ENCODE assay signal across 7 cellular contexts in the genomic region with DNA sequence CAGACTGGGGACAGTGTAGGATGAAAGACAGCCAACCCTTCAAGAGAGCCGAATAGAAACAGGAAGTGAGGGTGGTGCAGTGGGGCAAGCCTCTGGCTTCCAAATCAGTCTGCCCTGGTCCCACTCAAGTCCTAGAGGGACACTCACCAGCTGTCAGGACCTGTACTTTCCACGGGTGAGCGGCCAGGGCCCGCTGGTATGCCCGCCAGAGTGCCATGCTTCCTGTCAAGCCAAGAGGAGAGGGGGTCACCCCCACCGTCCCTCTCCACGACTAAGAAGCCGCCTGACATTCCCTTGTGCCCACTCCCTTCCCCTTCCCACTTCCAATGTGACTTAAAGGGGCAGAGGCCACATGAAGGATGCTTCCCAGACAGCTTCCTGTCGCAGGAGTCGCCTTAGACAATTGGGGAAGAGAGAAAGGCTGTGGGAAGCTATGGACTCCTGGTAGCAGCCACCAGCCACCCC. TPM values are rescaled to one million over a fixed set of nuclear protein-coding genes. Genes with fewer than 3 reads are reported as not detected.
DNase-seq lines count a peak whose midpoint lies in the region; ATAC-seq, FAIRE-seq and TF ChIP-seq lines count a peak whose summit lies in the region.

No MANE protein-coding gene starts in this region.

- BruUV-seq in GM12878 (replicated peaks; lab: Mats Ljungman, UMichigan), result TSS peak; percentile 83

- in situ Hi-C loops in GM12878 (cut with MboI), result no loop called here

- H3K4me3 ChIP-seq in NB4 (ENCODE audit: low read depth, low read length) (peak overlapping the region; percentile 97), GM12878 (peak overlapping the region; percentile 99), suprapubic skin (peak overlapping the region; percentile 84)

- peak overlapping the region; percentile 95 for H3K4me2 ChIP-seq in GM12878 (ENCODE audit: control insufficient read depth, insufficient read depth)

- 0% methylated on average over 10 of the region's 10 CpGs for WGBS in GM12878 (ENCODE audit: insufficient coverage, insufficient replicate concordance, low lambda C conversion rate, missing lambda C conversion rate)
- WGBS in suprapubic skin, result 5% methylated on average over 8 of the region's 10 CpGs

- H2AFZ ChIP-seq in GM12878 (ENCODE audit: control insufficient read depth, low read depth, low read length), result peak overlapping the region; percentile 85

- H3K27ac ChIP-seq in GM12878 (ENCODE audit: control insufficient read depth, insufficient read depth) (peak overlapping the region; percentile 95), suprapubic skin (peak overlapping the region; percentile 90)

- ATAC-seq in GM19397 (IDR thresholded peaks at IDR 0.05; ENCODE audit: unreplicated experiment) (peak; percentile 24), GM12878 (peak; percentile 77), left colon (peak; percentile 16)

- H3K4me1 ChIP-seq in GM12878 (ENCODE audit: control insufficient read depth, insufficient read depth, low read length) (peaks cover 6% of the 10 kb centered on the region), suprapubic skin (peaks cover 18% of the 10 kb centered on the region)

- POLR2A ChIA-PET in GM12878 (lab: Charles Lee), result interaction anchor here (0.7 to 1.9 kb wide), 3 partner anchors 25 to 188 kb away, joined by 3 to 5 read pairs (median 5); partner anchors contain the start of gene PREB

- RAD21 ChIA-PET in GM12878 (lab: Charles Lee; ENCODE audit: unreplicated experiment), result interaction anchor here (1.5 to 1.9 kb wide), 2 partner anchors 19 to 47 kb away, joined by 5 to 6 read pairs; no protein-coding TSS in a partner anchor

- H3K79me2 ChIP-seq in GM12878 (ENCODE audit: control insufficient read depth, insufficient read depth, low read length), result peaks cover 27% of the 10 kb centered on the region

- no peak for TF ChIP-seq RAD21 in GM12878 (IDR thresholded peaks at IDR 0.05; ENCODE audit: insufficient read depth, low read depth, low read length)

- H3K27me3 ChIP-seq in GM12878 (replicated peaks in 1 of 2; ENCODE audit: control insufficient read depth in 2 of 2, insufficient read depth in 2 of 2, low read length in 1 of 2) (no peaks in the 10 kb centered on the region), suprapubic skin (no peaks in the 10 kb centered on the region)

- H4K20me1 ChIP-seq in GM12878 (ENCODE audit: control insufficient read depth, insufficient read depth), result no peaks in the 10 kb centered on the region

- DNase-seq in NB4 (ENCODE audit: low read depth), result peak; percentile 62
- no peak for DNase-seq in GM12878 (ENCODE audit: low read depth, low spot score)
- peak in 1 of 2 donors; percentile 28 for DNase-seq in left colon
- no peak for DNase-seq in suprapubic skin (ENCODE audit: low spot score in 2 of 2)
- no peak for DNase-seq in cerebellar nuclear complex (lab: John Stamatoyannopoulos, UW)
- no peak for DNase-seq in DMS114 treated with DMSO at 0.1 percent for 48 hours (lab: John Stamatoyannopoulos, UW; ENCODE audit: unreplicated experiment)

- peak overlapping the region; percentile 98 for H3K9ac ChIP-seq in GM12878 (ENCODE audit: control insufficient read depth, insufficient read depth, low read length)

- intact Hi-C loops in GM12878 (cut with micrococcal nuclease; ENCODE audit: unreplicated experiment), result loop anchor here (2.0 kb wide), 1 partner anchor 48 kb away; the partner anchor contains the start of genes EIF2B4 and SNX17
- intact Hi-C loops in left colon (cut with DNase I, micrococcal nuclease), result no loop called here

- H3K36me3 ChIP-seq in GM12878 (ENCODE audit: control insufficient read depth in 2 of 2, insufficient read depth in 2 of 2, low read length in 1 of 2) (peaks cover 2 to 7% of the 10 kb centered on the region in 2 experiments), suprapubic skin (peaks cover 16% of the 10 kb centered on the region)

- CTCF ChIA-PET in GM12878 (lab: Yijun Ruan, JAX), result interaction anchor here (1.0 to 5.7 kb wide), 6 partner anchors 20 to 361 kb away, joined by 4 to 49 read pairs (median 6); no protein-coding TSS in a partner anchor

- no peak for TF ChIP-seq POLR2A in NB4 (IDR thresholded peaks at IDR 0.05; ENCODE audit: extremely low read depth, insufficient read length)
- TF ChIP-seq POLR2A in GM12878 (IDR thresholded peaks at IDR 0.05; ENCODE audit: low read depth, low read length), result 0 out of 2 replicates have a peak, but pooled peaks have one; percentile 29
- no peak for TF ChIP-seq POLR2A in suprapubic skin (IDR thresholded peaks at IDR 0.05)

- H3K9me3 ChIP-seq in GM12878 (replicated peaks; ENCODE audit: control insufficient read depth, insufficient read depth, low read length) (no peaks in the 10 kb centered on the region), suprapubic skin (no peaks in the 10 kb centered on the region)

- TF ChIP-seq EP300 in GM12878 (IDR thresholded peaks at IDR 0.05; ENCODE audit: borderline replicate concordance in 1 of 2, control insufficient read depth in 1 of 2, low read depth in 2 of 2, low read length in 2 of 2), result no peak; a peak in 1 of 4 replicates
- no peak for TF ChIP-seq EP300 in suprapubic skin (IDR thresholded peaks at IDR 0.05)

- TF ChIP-seq CTCF in NB4 (IDR thresholded peaks at IDR 0.05; ENCODE audit: low read depth, low read length) (no peak), GM12878 (IDR thresholded peaks at IDR 0.05 in 2 of 3, conservative IDR thresholded peaks at IDR 0.05 in 1 of 3; ENCODE audit: control insufficient read depth in 2 of 3, extremely low read depth in 1 of 3, insufficient read depth in 1 of 3, low read depth in 3 of 3, low read length in 3 of 3) (no peak), suprapubic skin (IDR thresholded peaks at IDR 0.05) (no peak)

- SMC1A ChIA-PET in GM12878 (lab: Charles Lee; ENCODE audit: uncharacterized antibody, unreplicated experiment), result interaction anchor here (0.8 to 3.1 kb wide), 8 partner anchors 8 to 109 kb away, joined by 3 to 17 read pairs (median 4); partner anchors contain the start of genes EIF2B4 and GTF3C2

- peak; percentile 23 for FAIRE-seq in GM12878 (lab: Jason Lieb, UNC)

RNA-seq across cellular contexts. Expression of gene MPV17, which starts 0.6 kb away (rescaled TPM):
- total RNA-seq in GM12878 (2013; cell fraction: nucleolus; rRNA removed), result 247 and 260 TPM in 2 replicates
- total RNA-seq in GM12878 (2014; rRNA removed) (95.3 and 98.9 TPM in 2 replicates), GM12878 (2014; rRNA removed; fragmentation: Illumina TruSeq; extraction: Trizol) (73.0 and 75.3 TPM in 2 replicates), GM12878 (2021) (63.3 and 63.4 TPM in 2 replicates), left colon (10 to 100 TPM; 26.6 to 32.4 TPM), suprapubic skin (10 to 100 TPM; 51.8 to 87.5 (median 68.4) TPM)
- 77.6 TPM for polyA plus RNA-seq in GM12878 (2011; ENCODE audit: low read depth)
- polyA plus RNA-seq in GM12878 (2011; rRNA removed) (103 and 126 TPM in 2 replicates), GM12878 (2014; fragmentation: Illumina TruSeq; extraction: Trizol) (116 and 123 TPM in 2 replicates), GM12878 (2014; fragmentation: Nextera tagmentation; extraction: Ambion mirVana) (10 to 100 TPM; 67.6 to 69.8 TPM), GM12878 (2014; rRNA removed) (77.3 and 82.7 TPM in 2 replicates), GM12878 (2016; fragmentation: Nextera tagmentation; extraction: Ambion mirVana) (100 to 1,000 TPM; 116 to 143 TPM)
- 138 and 196 TPM in 2 replicates for polyA plus RNA-seq in GM12878 (2011; cell fraction: cytosol; rRNA removed)
- 165 and 207 TPM in 2 replicates for polyA plus RNA-seq in GM12878 (2011; cell fraction: nucleus; rRNA removed)
- polyA plus RNA-seq in GM12878 (2012), result 96.3 and 105 TPM in 2 replicates
- polyA minus RNA-seq in GM12878 (2011; rRNA and poly(A)+ RNA removed), result 121 and 122 TPM in 2 replicates
- polyA minus RNA-seq in GM12878 (2011; cell fraction: cytosol; rRNA and poly(A)+ RNA removed), result 24.7 and 44.6 TPM in 2 replicates
- 45.1 and 67.0 TPM in 2 replicates for polyA minus RNA-seq in GM12878 (2011; cell fraction: nucleus; rRNA and poly(A)+ RNA removed)

RNA-seq across cellular contexts. Expression of gene UCN, which starts 14.1 kb away (rescaled TPM):
- total RNA-seq in GM12878 (2013; cell fraction: nucleolus; rRNA removed), result 2.3 and 3.1 TPM in 2 replicates
- 1.6 and 2.2 TPM in 2 replicates for total RNA-seq in GM12878 (2014; rRNA removed)
- total RNA-seq in GM12878 (2014; rRNA removed; fragmentation: Illumina TruSeq; extraction: Trizol), result 0.45 TPM in 1 of 2 replicates, not detected in the other
- total RNA-seq in GM12878 (2021), result 1.1 and 2.0 TPM in 2 replicates
- 0.50 TPM for polyA plus RNA-seq in GM12878 (2011; ENCODE audit: low read depth)
- 0.43 TPM in 1 of 2 replicates, not detected in the other for polyA plus RNA-seq in GM12878 (2011; rRNA removed)
- polyA plus RNA-seq in GM12878 (2011; cell fraction: cytosol; rRNA removed), result 0.51 and 1.1 TPM in 2 replicates
- polyA plus RNA-seq in GM12878 (2011; cell fraction: nucleus; rRNA removed), result 4.3 and 4.4 TPM in 2 replicates
- polyA plus RNA-seq in GM12878 (2012), result 1.8 and 2.1 TPM in 2 replicates
- not detected in 2 replicates for polyA plus RNA-seq in GM12878 (2014; fragmentation: Illumina TruSeq; extraction: Trizol)
- under 1 TPM; 0.10 to 0.26 TPM for polyA plus RNA-seq in GM12878 (2014; fragmentation: Nextera tagmentation; extraction: Ambion mirVana)
- polyA plus RNA-seq in GM12878 (2014; rRNA removed), result 2.6 and 2.8 TPM in 2 replicates
- polyA plus RNA-seq in GM12878 (2016; fragmentation: Nextera tagmentation; extraction: Ambion mirVana), result 1 to 10 TPM; 2.7 to 3.8 TPM
- 0.77 TPM in 1 of 2 replicates, not detected in the other for polyA minus RNA-seq in GM12878 (2011; rRNA and poly(A)+ RNA removed)
- polyA minus RNA-seq in GM12878 (2011; cell fraction: cytosol; rRNA and poly(A)+ RNA removed), result not detected in 2 replicates
- 0.77 TPM in 1 of 2 replicates, not detected in the other for polyA minus RNA-seq in GM12878 (2011; cell fraction: nucleus; rRNA and poly(A)+ RNA removed)
- total RNA-seq in left colon, result under 1 TPM; 0.52 to 0.56 TPM
- 1 to 10 TPM in 2 of 4 donors, not detected in 2; 2.1 to 3.9 TPM for total RNA-seq in suprapubic skin

RNA-seq across cellular contexts. Expression of gene GTF3C2, which starts 34.2 kb away (rescaled TPM):
- total RNA-seq in GM12878 (2013; cell fraction: nucleolus; rRNA removed), result 95.9 and 119 TPM in 2 replicates
- total RNA-seq in GM12878 (2014; rRNA removed) (75.7 and 79.5 TPM in 2 replicates), GM12878 (2014; rRNA removed; fragmentation: Illumina TruSeq; extraction: Trizol) (62.4 and 65.4 TPM in 2 replicates), GM12878 (2021) (91.7 and 95.2 TPM in 2 replicates), left colon (10 to 100 TPM; 50.6 to 62.5 TPM), suprapubic skin (100 to 1,000 TPM in 1 of 4 donors, 10 to 100 TPM in 3; 53.8 to 160 (median 75.9) TPM)
- 34.8 TPM for polyA plus RNA-seq in GM12878 (2011; ENCODE audit: low read depth)
- polyA plus RNA-seq in GM12878 (2011; rRNA removed) (86.0 and 105 TPM in 2 replicates), GM12878 (2014; fragmentation: Illumina TruSeq; extraction: Trizol) (80.9 and 85.8 TPM in 2 replicates), GM12878 (2014; fragmentation: Nextera tagmentation; extraction: Ambion mirVana) (10 to 100 TPM; 45.9 to 59.0 TPM), GM12878 (2014; rRNA removed) (64.3 and 69.3 TPM in 2 replicates), GM12878 (2016; fragmentation: Nextera tagmentation; extraction: Ambion mirVana) (10 to 100 TPM; 84.9 to 98.7 TPM)
- polyA plus RNA-seq in GM12878 (2011; cell fraction: cytosol; rRNA removed), result 81.6 and 97.8 TPM in 2 replicates
- polyA plus RNA-seq in GM12878 (2011; cell fraction: nucleus; rRNA removed), result 129 and 141 TPM in 2 replicates
- 58.4 and 67.2 TPM in 2 replicates for polyA plus RNA-seq in GM12878 (2012)
- 69.6 and 92.2 TPM in 2 replicates for polyA minus RNA-seq in GM12878 (2011; rRNA and poly(A)+ RNA removed)
- 28.4 and 31.3 TPM in 2 replicates for polyA minus RNA-seq in GM12878 (2011; cell fraction: cytosol; rRNA and poly(A)+ RNA removed)
- 38.9 and 52.0 TPM in 2 replicates for polyA minus RNA-seq in GM12878 (2011; cell fraction: nucleus; rRNA and poly(A)+ RNA removed)

RNA-seq across cellular contexts. Expression of gene TRIM54, which starts 40.1 kb away (rescaled TPM):
- total RNA-seq in GM12878 (2013; cell fraction: nucleolus; rRNA removed), result not detected in 2 replicates
- total RNA-seq in GM12878 (2014; rRNA removed), result not detected in 2 replicates
- total RNA-seq in GM12878 (2014; rRNA removed; fragmentation: Illumina TruSeq; extraction: Trizol), result not detected in 2 replicates
- not detected in 2 replicates for total RNA-seq in GM12878 (2021)
- polyA plus RNA-seq in GM12878 (2011; ENCODE audit: low read depth), result not detected
- polyA plus RNA-seq in GM12878 (2011; rRNA removed), result not detected in 2 replicates
- polyA plus RNA-seq in GM12878 (2011; cell fraction: cytosol; rRNA removed), result not detected in 2 replicates
- polyA plus RNA-seq in GM12878 (2011; cell fraction: nucleus; rRNA removed), result 0.07 TPM in 1 of 2 replicates, not detected in the other
- polyA plus RNA-seq in GM12878 (2012), result not detected in 2 replicates
- 0.03 TPM in 1 of 2 replicates, not detected in the other for polyA plus RNA-seq in GM12878 (2014; fragmentation: Illumina TruSeq; extraction: Trizol)
- not detected for polyA plus RNA-seq in GM12878 (2014; fragmentation: Nextera tagmentation; extraction: Ambion mirVana)
- 0.08 TPM in 1 of 2 replicates, not detected in the other for polyA plus RNA-seq in GM12878 (2014; rRNA removed)
- polyA plus RNA-seq in GM12878 (2016; fragmentation: Nextera tagmentation; extraction: Ambion mirVana), result not detected
- not detected in 2 replicates for polyA minus RNA-seq in GM12878 (2011; rRNA and poly(A)+ RNA removed)
- polyA minus RNA-seq in GM12878 (2011; cell fraction: cytosol; rRNA and poly(A)+ RNA removed), result not detected in 2 replicates
- polyA minus RNA-seq in GM12878 (2011; cell fraction: nucleus; rRNA and poly(A)+ RNA removed), result not detected in 2 replicates
- under 1 TPM in 1 of 2 donors, not detected in 1; 0.14 TPM for total RNA-seq in left colon
- total RNA-seq in suprapubic skin, result not detected

RNA-seq across cellular contexts. Expression of gene DNAJC5G, which starts 47.1 kb away (rescaled TPM):
- not detected in 2 replicates for total RNA-seq in GM12878 (2013; cell fraction: nucleolus; rRNA removed)
- total RNA-seq in GM12878 (2014; rRNA removed), result not detected in 2 replicates
- not detected in 2 replicates for total RNA-seq in GM12878 (2014; rRNA removed; fragmentation: Illumina TruSeq; extraction: Trizol)
- not detected in 2 replicates for total RNA-seq in GM12878 (2021)
- not detected for polyA plus RNA-seq in GM12878 (2011; ENCODE audit: low read depth)
- not detected in 2 replicates for polyA plus RNA-seq in GM12878 (2011; rRNA removed)
- polyA plus RNA-seq in GM12878 (2011; cell fraction: cytosol; rRNA removed), result not detected in 2 replicates
- polyA plus RNA-seq in GM12878 (2011; cell fraction: nucleus; rRNA removed), result 0.07 TPM in 1 of 2 replicates, not detected in the other
- 0.23 TPM in 1 of 2 replicates, not detected in the other for polyA plus RNA-seq in GM12878 (2012)
- polyA plus RNA-seq in GM12878 (2014; fragmentation: Illumina TruSeq; extraction: Trizol), result not detected in 2 replicates
- polyA plus RNA-seq in GM12878 (2014; fragmentation: Nextera tagmentation; extraction: Ambion mirVana), result not detected
- not detected in 2 replicates for polyA plus RNA-seq in GM12878 (2014; rRNA removed)
- polyA plus RNA-seq in GM12878 (2016; fragmentation: Nextera tagmentation; extraction: Ambion mirVana), result not detected
- not detected in 2 replicates for polyA minus RNA-seq in GM12878 (2011; rRNA and poly(A)+ RNA removed)
- polyA minus RNA-seq in GM12878 (2011; cell fraction: cytosol; rRNA and poly(A)+ RNA removed), result not detected in 2 replicates
- polyA minus RNA-seq in GM12878 (2011; cell fraction: nucleus; rRNA and poly(A)+ RNA removed), result not detected in 2 replicates
- not detected for total RNA-seq in left colon
- not detected for total RNA-seq in suprapubic skin

Comparison
In these comparisons a context has a peak if more than half of its experiments do, and no peak if none do; other contexts are left out.
1. ATAC-seq: peak in every context shown above with its lines; median percentile 77 in GM12878; 24 in GM19397; 16 in left colon.